In the genomic region with DNA sequence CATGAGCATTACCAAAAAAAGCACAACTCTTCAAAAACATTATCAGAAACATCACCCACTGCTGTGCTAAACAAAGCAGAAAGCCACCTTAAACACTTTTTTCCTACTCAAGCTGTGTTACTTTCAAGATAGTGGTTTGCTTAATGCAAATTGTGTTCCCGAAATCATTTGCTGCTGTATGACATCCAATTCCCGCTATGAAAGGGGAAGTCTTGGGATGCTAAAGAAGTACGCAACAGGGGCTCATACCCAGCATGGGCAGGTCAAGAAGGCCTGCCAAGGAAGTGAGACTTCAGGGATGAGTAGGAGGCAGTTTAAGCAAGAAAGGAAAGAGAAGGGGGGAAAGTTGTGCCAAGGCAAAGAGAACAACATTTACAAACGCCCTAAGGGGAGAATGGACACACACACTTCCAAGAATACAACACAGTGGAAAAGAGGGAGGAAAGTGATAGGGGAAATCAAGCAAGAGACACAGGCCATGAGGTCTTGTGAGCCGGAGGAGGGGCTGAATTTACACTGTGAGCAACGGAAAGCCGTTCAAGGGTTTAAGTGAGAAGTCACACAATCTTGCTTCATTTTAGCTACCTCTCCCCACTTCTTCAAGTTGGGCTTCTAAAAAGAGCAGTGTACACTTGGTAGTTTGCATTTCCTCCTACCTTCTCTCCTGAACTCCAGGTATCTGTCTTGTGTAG, we compare ENCODE assay signal across 12 cellular contexts. TPM values are rescaled to one million over a fixed set of nuclear protein-coding genes. Genes with fewer than 3 reads are reported as not detected.
DNase-seq lines count a peak whose midpoint lies in the region; ATAC-seq and TF ChIP-seq lines count a peak whose summit lies in the region.
"Had no signal": no experiment of that assay in that cellular context is flagged by ENCODE, and none has a peak within 500 bp of the region (broad histone marks: within the 10 kb centered on the region; RNA-seq: fewer than 3 reads in every experiment).

No MANE protein-coding gene starts in this region.

- peaks cover 34% of the 10 kb centered on the region for H3K9me3 ChIP-seq in BLaER1
- no peaks in the 10 kb centered on the region for H3K9me3 ChIP-seq in lung (ENCODE audit: control insufficient read depth in 2 of 2, insufficient read depth in 1 of 2, low read length in 1 of 2)
- H3K9me3 ChIP-seq in gastroesophageal sphincter = no peaks in the 10 kb centered on the region
- H3K9me3 ChIP-seq: body of pancreas, right atrium auricular region had no signal

- H3K36me3 ChIP-seq in BLaER1 (peaks cover 23% of the 10 kb centered on the region; the same call in 1 of the 2 replicates), H7 (replicated peaks; ENCODE audit: control insufficient read depth, insufficient read depth, low read length) (no peaks in the 10 kb centered on the region), lung (ENCODE audit: control insufficient read depth in 2 of 2, insufficient read depth in 2 of 2, low read length in 2 of 2) (no peaks in the 10 kb centered on the region), gastroesophageal sphincter (no peaks in the 10 kb centered on the region)
- H3K36me3 ChIP-seq: right atrium auricular region had no signal

- H3K27ac ChIP-seq in BLaER1 (no peak overlapping the region), lung (ENCODE audit: low read depth in 1 of 2, low read length in 1 of 2) (peak overlapping the region in 1 of 2 donors; percentile 73), gastroesophageal sphincter (peak overlapping the region in 1 of 4 donors; percentile 17)
- H3K27ac ChIP-seq: right atrium auricular region had no signal

- H3K27ac Mint-ChIP-seq in WTC11 = peak overlapping the region; percentile 38; the same call in 1 of the 2 replicates

- TF ChIP-seq POLR2A in gastroesophageal sphincter (IDR thresholded peaks at IDR 0.05) = no peak

- H3K4me1 ChIP-seq in BLaER1 = peaks cover 63% of the 10 kb centered on the region
- H3K4me1 ChIP-seq in lung (ENCODE audit: control insufficient read depth in 2 of 2, insufficient read depth in 2 of 2, low read length in 2 of 2) = peaks cover 0 to 9% of the 10 kb centered on the region in 2 donors
- peaks cover 0 to 39% (median 0%) of the 10 kb centered on the region in 3 donors for H3K4me1 ChIP-seq in gastroesophageal sphincter

- no peak for TF ChIP-seq EP300 in gastroesophageal sphincter (IDR thresholded peaks at IDR 0.05)

- H3K4me3 ChIP-seq in BLaER1 (no peak overlapping the region), H7 (ENCODE audit: insufficient read depth, low read depth, low read length) (no peak overlapping the region), lung (no peak overlapping the region), gastroesophageal sphincter (no peak overlapping the region)
- H3K4me3 ChIP-seq: body of pancreas, right atrium auricular region had no signal

- POLR2A ChIA-PET in WTC11 (lab: Charles Lee) = interaction anchor here (1.5 kb wide), 1 partner anchor 17 kb away, joined by 3 read pairs; no protein-coding TSS in a partner anchor

- H3K4me3 Mint-ChIP-seq in WTC11 = peak overlapping the region; percentile 19; the same call in 1 of the 2 replicates

- H3K9ac ChIP-seq in BLaER1 = no peak overlapping the region

- 24 to 41% methylated on average over 7 of the region's 7 CpGs for WGBS in lung, 2 donors
- 66 to 73% methylated on average over 5 to 7 of the region's 7 CpGs for WGBS in gastroesophageal sphincter (ENCODE audit: low coverage in 1 of 2), 2 donors

- H3K4me2 ChIP-seq in BLaER1 = peak overlapping the region; percentile 94

- H4K20me1 ChIP-seq in BLaER1 = peaks cover 72% of the 10 kb centered on the region

- no peaks in the 10 kb centered on the region for H3K9me3 Mint-ChIP-seq in WTC11

- CTCF ChIA-PET in WTC11 (lab: Charles Lee) = interaction anchor here (3.6 kb wide), 1 partner anchor 11 kb away, joined by 10 read pairs; no protein-coding TSS in a partner anchor

- TF ChIP-seq CTCF in WTC11 (IDR thresholded peaks at IDR 0.05) = no peak
- TF ChIP-seq CTCF in lung (IDR thresholded peaks at IDR 0.05; ENCODE audit: control extremely low read depth, extremely low read depth) = no peak
- TF ChIP-seq CTCF in gastroesophageal sphincter (IDR thresholded peaks at IDR 0.05) = no peak

- peaks cover 11% of the 10 kb centered on the region; the same call in 1 of the 2 replicates for H3K36me3 Mint-ChIP-seq in WTC11

- H3K4me1 Mint-ChIP-seq in WTC11 = peaks cover 66% of the 10 kb centered on the region

- H3K27me3 ChIP-seq in BLaER1 (no peaks in the 10 kb centered on the region), H7 (ENCODE audit: control insufficient read depth, insufficient read depth, low read length) (no peaks in the 10 kb centered on the region), lung (ENCODE audit: control insufficient read depth, insufficient read depth) (no peaks in the 10 kb centered on the region), gastroesophageal sphincter (no peaks in the 10 kb centered on the region)
- H3K27me3 ChIP-seq: body of pancreas, right atrium auricular region had no signal

- peaks cover 2% of the 10 kb centered on the region; the same call in 1 of the 2 replicates for H3K27me3 Mint-ChIP-seq in WTC11 (ENCODE audit: low read depth)

- DNase-seq in H7 = peak; percentile 55
- DNase-seq in WTC11 (ENCODE audit: low spot score) = no peak
- DNase-seq in lung (ENCODE audit: low spot score) = peak; percentile 44
- no peak for DNase-seq in NCI-H1105 (lab: John Stamatoyannopoulos, UW)
- no peak for DNase-seq in NCI-H1048 (lab: John Stamatoyannopoulos, UW)
- DNase-seq in AG08396 (ENCODE audit: low spot score) = no peak
- DNase-seq: hippocampal formation, NCI-H2081 treated with DMSO at 0.1 percent for 48 hours had no signal

- ATAC-seq in WTC11 (peak; percentile 7; the same call in 1 of the 2 replicates), lung (ENCODE audit: insufficient read depth, low FRiP score) (peak; percentile 21), gastroesophageal sphincter (no peak)
- ATAC-seq: body of pancreas had no signal

TF ChIP-seq in WTC11, 78 proteins besides CTCF, POLR2A, EP300 and RAD21 (continues in another document):
- TF ChIP-seq, protein P1, sequence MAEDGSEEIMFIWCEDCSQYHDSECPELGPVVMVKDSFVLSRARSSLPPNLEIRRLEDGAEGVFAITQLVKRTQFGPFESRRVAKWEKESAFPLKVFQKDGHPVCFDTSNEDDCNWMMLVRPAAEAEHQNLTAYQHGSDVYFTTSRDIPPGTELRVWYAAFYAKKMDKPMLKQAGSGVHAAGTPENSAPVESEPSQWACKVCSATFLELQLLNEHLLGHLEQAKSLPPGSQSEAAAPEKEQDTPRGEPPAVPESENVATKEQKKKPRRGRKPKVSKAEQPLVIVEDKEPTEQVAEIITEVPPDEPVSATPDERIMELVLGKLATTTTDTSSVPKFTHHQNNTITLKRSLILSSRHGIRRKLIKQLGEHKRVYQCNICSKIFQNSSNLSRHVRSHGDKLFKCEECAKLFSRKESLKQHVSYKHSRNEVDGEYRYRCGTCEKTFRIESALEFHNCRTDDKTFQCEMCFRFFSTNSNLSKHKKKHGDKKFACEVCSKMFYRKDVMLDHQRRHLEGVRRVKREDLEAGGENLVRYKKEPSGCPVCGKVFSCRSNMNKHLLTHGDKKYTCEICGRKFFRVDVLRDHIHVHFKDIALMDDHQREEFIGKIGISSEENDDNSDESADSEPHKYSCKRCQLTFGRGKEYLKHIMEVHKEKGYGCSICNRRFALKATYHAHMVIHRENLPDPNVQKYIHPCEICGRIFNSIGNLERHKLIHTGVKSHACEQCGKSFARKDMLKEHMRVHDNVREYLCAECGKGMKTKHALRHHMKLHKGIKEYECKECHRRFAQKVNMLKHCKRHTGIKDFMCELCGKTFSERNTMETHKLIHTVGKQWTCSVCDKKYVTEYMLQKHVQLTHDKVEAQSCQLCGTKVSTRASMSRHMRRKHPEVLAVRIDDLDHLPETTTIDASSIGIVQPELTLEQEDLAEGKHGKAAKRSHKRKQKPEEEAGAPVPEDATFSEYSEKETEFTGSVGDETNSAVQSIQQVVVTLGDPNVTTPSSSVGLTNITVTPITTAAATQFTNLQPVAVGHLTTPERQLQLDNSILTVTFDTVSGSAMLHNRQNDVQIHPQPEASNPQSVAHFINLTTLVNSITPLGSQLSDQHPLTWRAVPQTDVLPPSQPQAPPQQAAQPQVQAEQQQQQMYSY (CRISPR knock-in tag; IDR thresholded peaks at IDR 0.05) = no peak
- TF ChIP-seq, protein P2, sequence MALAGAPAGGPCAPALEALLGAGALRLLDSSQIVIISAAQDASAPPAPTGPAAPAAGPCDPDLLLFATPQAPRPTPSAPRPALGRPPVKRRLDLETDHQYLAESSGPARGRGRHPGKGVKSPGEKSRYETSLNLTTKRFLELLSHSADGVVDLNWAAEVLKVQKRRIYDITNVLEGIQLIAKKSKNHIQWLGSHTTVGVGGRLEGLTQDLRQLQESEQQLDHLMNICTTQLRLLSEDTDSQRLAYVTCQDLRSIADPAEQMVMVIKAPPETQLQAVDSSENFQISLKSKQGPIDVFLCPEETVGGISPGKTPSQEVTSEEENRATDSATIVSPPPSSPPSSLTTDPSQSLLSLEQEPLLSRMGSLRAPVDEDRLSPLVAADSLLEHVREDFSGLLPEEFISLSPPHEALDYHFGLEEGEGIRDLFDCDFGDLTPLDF (CRISPR knock-in tag; IDR thresholded peaks at IDR 0.05) = no peak
- TF ChIP-seq, protein P3, sequence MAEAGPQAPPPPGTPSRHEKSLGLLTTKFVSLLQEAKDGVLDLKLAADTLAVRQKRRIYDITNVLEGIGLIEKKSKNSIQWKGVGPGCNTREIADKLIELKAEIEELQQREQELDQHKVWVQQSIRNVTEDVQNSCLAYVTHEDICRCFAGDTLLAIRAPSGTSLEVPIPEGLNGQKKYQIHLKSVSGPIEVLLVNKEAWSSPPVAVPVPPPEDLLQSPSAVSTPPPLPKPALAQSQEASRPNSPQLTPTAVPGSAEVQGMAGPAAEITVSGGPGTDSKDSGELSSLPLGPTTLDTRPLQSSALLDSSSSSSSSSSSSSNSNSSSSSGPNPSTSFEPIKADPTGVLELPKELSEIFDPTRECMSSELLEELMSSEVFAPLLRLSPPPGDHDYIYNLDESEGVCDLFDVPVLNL (CRISPR knock-in tag; IDR thresholded peaks at IDR 0.05; ENCODE audit: borderline replicate concordance, low read depth) = no peak
- TF ChIP-seq FOXJ3 (CRISPR knock-in tag; IDR thresholded peaks at IDR 0.05; ENCODE audit: borderline replicate concordance) = no peak
- TF ChIP-seq ZNF416 (CRISPR knock-in tag; IDR thresholded peaks at IDR 0.05) = no peak
- no peak for TF ChIP-seq ZBTB21 (CRISPR knock-in tag; IDR thresholded peaks at IDR 0.05; ENCODE audit: borderline replicate concordance)

RNA-seq across cellular contexts. Expression of a gene that starts 4.1 kb away (rescaled TPM):
- 46.9 and 57.9 TPM in 2 replicates for total RNA-seq in H7 (2014; rRNA removed; shearing (Covaris generic))
- total RNA-seq in WTC11 (2021) (37.7 to 45.3 TPM (median 43.3 TPM) in 3 replicates), lung (10 to 100 TPM; 47.8 to 79.9 TPM), gastroesophageal sphincter (10 to 100 TPM; 13.0 to 30.6 (median 19.6) TPM)
- polyA plus RNA-seq in lung = 10 to 100 TPM; 51.0 to 77.6 TPM

Comparison
In these comparisons a context has a peak if more than half of its experiments do, and no peak if none do; other contexts are left out.
1. DNase-seq: peak in H7 (single experiment) and lung (single experiment); none in WTC11 (single experiment), NCI-H1105 (single experiment), NCI-H1048 (single experiment) and AG08396 (single experiment).